In genomic region chr11:73726825-73727224, GRCh38 we compare ENCODE assay signal across 26 cellular contexts.
"Had no signal": no experiment of that assay in that cellular context is flagged by ENCODE, and none has a peak within 500 bp of the region (broad histone marks: within the 10 kb centered on the region; RNA-seq: fewer than 3 reads in every experiment).

No MANE protein-coding gene starts in this region.

- H3K27me3 ChIP-seq: ascending aorta, body of pancreas had no signal

- H3K27ac Mint-ChIP-seq: activated CD4-positive, alpha-beta memory T cell treated with anti-CD3 and anti-CD28 coated beads, Interleukin-2, amount 10 ng/mL, durations not matched to agents 7 days and 5 days; activated CD4-positive, alpha-beta T cell treated with anti-CD3 and anti-CD28 coated beads for 36 hours; activated naive CD4-positive, alpha-beta T cell treated with anti-CD3 and anti-CD28 coated beads for 36 hours; activated naive CD8-positive, alpha-beta T cell treated with anti-CD3 and anti-CD28 coated beads, Interleukin-2, amount 50 U/mL, for 24 hours; activated T-helper 17 cell treated with anti-CD3 and anti-CD28 coated beads, Interleukin-2, amount 50 U/mL, for 72 hours had no signal

- FAIRE-seq: bronchial epithelial cell, TTC549 had no signal

- H3K9me3 Mint-ChIP-seq: activated naive CD4-positive, alpha-beta T cell treated with anti-CD3 and anti-CD28 coated beads for 36 hours; activated naive CD8-positive, alpha-beta T cell treated with anti-CD3 and anti-CD28 coated beads, Interleukin-2, amount 50 U/mL, for 24 hours; activated T-helper 17 cell treated with anti-CD3 and anti-CD28 coated beads, Interleukin-2, amount 50 U/mL, for 72 hours had no signal

- H3K9me3 ChIP-seq: ascending aorta, body of pancreas had no signal

- ATAC-seq: activated CD4-positive, alpha-beta T cell treated with anti-CD3 and anti-CD28 coated beads for 36 hours; activated naive CD8-positive, alpha-beta T cell treated with anti-CD3 and anti-CD28 coated beads, Interleukin-2, amount 50 U/mL, for 24 hours; activated T-helper 17 cell treated with anti-CD3 and anti-CD28 coated beads, Interleukin-2, amount 50 U/mL, for 72 hours; body of pancreas had no signal

- H3K4me1 ChIP-seq: ascending aorta had no signal

- H3K27me3 Mint-ChIP-seq: activated CD4-positive, alpha-beta memory T cell treated with anti-CD3 and anti-CD28 coated beads, Interleukin-2, amount 10 ng/mL, durations not matched to agents 7 days and 5 days; activated CD4-positive, alpha-beta T cell treated with anti-CD3 and anti-CD28 coated beads for 36 hours; activated naive CD8-positive, alpha-beta T cell treated with anti-CD3 and anti-CD28 coated beads, Interleukin-2, amount 50 U/mL, for 24 hours; activated T-helper 17 cell treated with anti-CD3 and anti-CD28 coated beads, Interleukin-2, amount 50 U/mL, for 72 hours had no signal

- H3K4me3 Mint-ChIP-seq: activated CD4-positive, alpha-beta memory T cell treated with anti-CD3 and anti-CD28 coated beads, Interleukin-2, amount 10 ng/mL, durations not matched to agents 7 days and 5 days; activated CD4-positive, alpha-beta T cell treated with anti-CD3 and anti-CD28 coated beads for 36 hours; activated naive CD4-positive, alpha-beta T cell treated with anti-CD3 and anti-CD28 coated beads for 36 hours; activated naive CD8-positive, alpha-beta T cell treated with anti-CD3 and anti-CD28 coated beads, Interleukin-2, amount 50 U/mL, for 24 hours; activated T-helper 17 cell treated with anti-CD3 and anti-CD28 coated beads, Interleukin-2, amount 50 U/mL, for 72 hours had no signal

- DNase-seq: activated CD4-positive, alpha-beta memory T cell treated with anti-CD3 and anti-CD28 coated beads, Interleukin-2, amount 10 ng/mL, durations not matched to agents 7 days and 5 days; activated CD4-positive, alpha-beta T cell treated with anti-CD3 and anti-CD28 coated beads for 36 hours; activated CD4-positive, alpha-beta T cell treated with anti-CD3 and anti-CD28 coated beads, Interleukin-2, amount 50 U/mL, for 1 hour; activated gamma-delta T cell; activated naive CD4-positive, alpha-beta T cell treated with anti-CD3 and anti-CD28 coated beads for 36 hours; activated naive CD8-positive, alpha-beta T cell treated with anti-CD3 and anti-CD28 coated beads, Interleukin-2, amount 50 U/mL, for 24 hours; activated T-cell treated with anti-CD3 and anti-CD28 coated beads for 4 hours; activated T-cell treated with anti-CD3 and anti-CD28 coated beads, Interleukin-2, amount 50 U/mL, for 48 hours; amniotic stem cell; body of pancreas; central memory CD4-positive, alpha-beta T cell; KG1; NCI-H1092; NCI-H1417; NCI-H1930; NCI-H2171 treated with DMSO at 0.1 percent for 48 hours; NCI-H226; NCI-H526; NCI-H82; SIG-M5; T-helper 2 cell; T1000 had no signal

- H3K27ac ChIP-seq: ascending aorta, body of pancreas had no signal

- H3K4me3 ChIP-seq: ascending aorta, body of pancreas had no signal
